Comparison of ENCODE assay signal across 1 cellular context in the genomic region with DNA sequence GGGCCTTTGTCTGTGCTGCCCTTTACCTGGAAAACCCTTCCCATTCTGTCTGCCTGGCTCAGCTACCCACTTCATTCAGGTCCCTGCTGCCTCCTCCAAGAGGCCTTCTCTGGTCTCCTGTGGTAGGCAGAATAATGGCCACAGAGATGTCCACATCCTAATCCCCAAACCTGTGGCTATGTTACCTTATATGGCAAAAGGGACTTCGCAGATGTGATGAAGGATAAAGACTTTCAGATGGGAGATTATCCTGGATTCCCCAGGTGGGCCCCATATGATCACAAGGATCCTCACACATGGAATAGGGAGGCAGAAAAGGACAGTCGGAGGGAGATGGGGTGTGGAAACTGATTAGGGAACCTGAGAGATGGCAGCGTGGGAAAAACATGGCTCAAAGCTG.
TF ChIP-seq lines count a peak whose summit lies in the region.

No MANE protein-coding gene starts in this region.

TF ChIP-seq in H1, 55 proteins besides CTCF, POLR2A, EP300 and RAD21:
- TF ChIP-seq CBX8 (IDR thresholded peaks at IDR 0.05; ENCODE audit: borderline replicate concordance, low read depth, low read length) = no peak
- TF ChIP-seq SRF (IDR thresholded peaks at IDR 0.05; ENCODE audit: low read depth, low read length) = peak; percentile 67
TF ChIP-seq in H1: peak in this region for 1.
